ENCODE assay signal across 1 cellular context in genomic region chr11:1779806-1780699, GRCh38.
TF ChIP-seq lines count a peak whose summit lies in the region.

No MANE protein-coding gene starts in this region.

TF ChIP-seq in HEK293, 187 proteins besides CTCF, POLR2A, EP300 and RAD21:
- TF ChIP-seq, protein P1, sequence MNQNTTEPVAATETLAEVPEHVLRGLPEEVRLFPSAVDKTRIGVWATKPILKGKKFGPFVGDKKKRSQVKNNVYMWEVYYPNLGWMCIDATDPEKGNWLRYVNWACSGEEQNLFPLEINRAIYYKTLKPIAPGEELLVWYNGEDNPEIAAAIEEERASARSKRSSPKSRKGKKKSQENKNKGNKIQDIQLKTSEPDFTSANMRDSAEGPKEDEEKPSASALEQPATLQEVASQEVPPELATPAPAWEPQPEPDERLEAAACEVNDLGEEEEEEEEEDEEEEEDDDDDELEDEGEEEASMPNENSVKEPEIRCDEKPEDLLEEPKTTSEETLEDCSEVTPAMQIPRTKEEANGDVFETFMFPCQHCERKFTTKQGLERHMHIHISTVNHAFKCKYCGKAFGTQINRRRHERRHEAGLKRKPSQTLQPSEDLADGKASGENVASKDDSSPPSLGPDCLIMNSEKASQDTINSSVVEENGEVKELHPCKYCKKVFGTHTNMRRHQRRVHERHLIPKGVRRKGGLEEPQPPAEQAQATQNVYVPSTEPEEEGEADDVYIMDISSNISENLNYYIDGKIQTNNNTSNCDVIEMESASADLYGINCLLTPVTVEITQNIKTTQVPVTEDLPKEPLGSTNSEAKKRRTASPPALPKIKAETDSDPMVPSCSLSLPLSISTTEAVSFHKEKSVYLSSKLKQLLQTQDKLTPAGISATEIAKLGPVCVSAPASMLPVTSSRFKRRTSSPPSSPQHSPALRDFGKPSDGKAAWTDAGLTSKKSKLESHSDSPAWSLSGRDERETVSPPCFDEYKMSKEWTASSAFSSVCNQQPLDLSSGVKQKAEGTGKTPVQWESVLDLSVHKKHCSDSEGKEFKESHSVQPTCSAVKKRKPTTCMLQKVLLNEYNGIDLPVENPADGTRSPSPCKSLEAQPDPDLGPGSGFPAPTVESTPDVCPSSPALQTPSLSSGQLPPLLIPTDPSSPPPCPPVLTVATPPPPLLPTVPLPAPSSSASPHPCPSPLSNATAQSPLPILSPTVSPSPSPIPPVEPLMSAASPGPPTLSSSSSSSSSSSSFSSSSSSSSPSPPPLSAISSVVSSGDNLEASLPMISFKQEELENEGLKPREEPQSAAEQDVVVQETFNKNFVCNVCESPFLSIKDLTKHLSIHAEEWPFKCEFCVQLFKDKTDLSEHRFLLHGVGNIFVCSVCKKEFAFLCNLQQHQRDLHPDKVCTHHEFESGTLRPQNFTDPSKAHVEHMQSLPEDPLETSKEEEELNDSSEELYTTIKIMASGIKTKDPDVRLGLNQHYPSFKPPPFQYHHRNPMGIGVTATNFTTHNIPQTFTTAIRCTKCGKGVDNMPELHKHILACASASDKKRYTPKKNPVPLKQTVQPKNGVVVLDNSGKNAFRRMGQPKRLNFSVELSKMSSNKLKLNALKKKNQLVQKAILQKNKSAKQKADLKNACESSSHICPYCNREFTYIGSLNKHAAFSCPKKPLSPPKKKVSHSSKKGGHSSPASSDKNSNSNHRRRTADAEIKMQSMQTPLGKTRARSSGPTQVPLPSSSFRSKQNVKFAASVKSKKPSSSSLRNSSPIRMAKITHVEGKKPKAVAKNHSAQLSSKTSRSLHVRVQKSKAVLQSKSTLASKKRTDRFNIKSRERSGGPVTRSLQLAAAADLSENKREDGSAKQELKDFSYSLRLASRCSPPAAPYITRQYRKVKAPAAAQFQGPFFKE (tag by site-specific recombination; IDR thresholded peaks at IDR 0.05; ENCODE audit: borderline replicate concordance) = no peak
- TF ChIP-seq ZNF341 (tag by site-specific recombination; IDR thresholded peaks at IDR 0.05; ENCODE audit: low read depth) = 0 out of 2 replicates have a peak, but pooled peaks have one; percentile 37
- no peak for TF ChIP-seq ZBTB21 (tag by site-specific recombination; IDR thresholded peaks at IDR 0.05)
- TF ChIP-seq ZNF76 (tag by site-specific recombination; IDR thresholded peaks at IDR 0.05; ENCODE audit: borderline replicate concordance, low read depth) = no peak
TF ChIP-seq in HEK293: peak in this region for 1.
